In genomic region chr7:8277394-8277982, GRCh38 we compare ENCODE assay signal across 11 cellular contexts. TPM values are rescaled to one million over a fixed set of nuclear protein-coding genes. Genes with fewer than 3 reads are reported as not detected.
DNase-seq lines count a peak whose midpoint lies in the region; ATAC-seq and TF ChIP-seq lines count a peak whose summit lies in the region.
"Had no signal": no experiment of that assay in that cellular context is flagged by ENCODE, and none has a peak within 500 bp of the region (broad histone marks: within the 10 kb centered on the region; RNA-seq: fewer than 3 reads in every experiment).

No MANE protein-coding gene starts in this region.

- H3K4me3 ChIP-seq in WERI-Rb-1 (ENCODE audit: low read depth, low read length) (no peak overlapping the region), uterus (no peak overlapping the region)
- H3K4me3 ChIP-seq: coronary artery had no signal

- H3K27ac Mint-ChIP-seq in nephron progenitor cell = no peak overlapping the region

- no peaks in the 10 kb centered on the region for H3K36me3 Mint-ChIP-seq in nephron progenitor cell (ENCODE audit: low read depth)

- no peaks in the 10 kb centered on the region for H3K27me3 ChIP-seq in WERI-Rb-1 (ENCODE audit: insufficient read depth, low read depth, severe bottlenecking)
- no peaks in the 10 kb centered on the region for H3K27me3 ChIP-seq in uterus

- H3K4me1 ChIP-seq in uterus = no peaks in the 10 kb centered on the region

- no peak overlapping the region for H3K27ac ChIP-seq in WERI-Rb-1
- no peak overlapping the region for H3K27ac ChIP-seq in uterus
- H3K27ac ChIP-seq: coronary artery had no signal

- no peak for ATAC-seq in GM21423 (IDR thresholded peaks at IDR 0.05; ENCODE audit: unreplicated experiment)

- TF ChIP-seq CTCF in WERI-Rb-1 (IDR thresholded peaks at IDR 0.05; ENCODE audit: low read depth, low read length) (peak; percentile 37; the same call in 1 of the 2 replicates), nephron progenitor cell (IDR thresholded peaks at IDR 0.05) (peak; percentile 12), uterus (IDR thresholded peaks at IDR 0.05) (no peak)

- H3K4me3 Mint-ChIP-seq in nephron progenitor cell = no peak overlapping the region

- DNase-seq in DMS 273 (lab: John Stamatoyannopoulos, UW; ENCODE audit: unreplicated experiment) (peak; percentile 65), DMS 273 treated with DMSO at 0.1 percent for 48 hours (lab: John Stamatoyannopoulos, UW) (no peak), LHCN-M2 (ENCODE audit: low read depth) (peak; percentile 18), WERI-Rb-1 (no peak), nephron progenitor cell (no peak), ecto neural progenitor cell (ENCODE audit: low spot score) (no peak), uterus (no peak)
- DNase-seq: 8988T; activated CD8-positive, alpha-beta memory T cell treated with anti-CD3 and anti-CD28 coated beads, Interleukin-2, amount 50 U/mL, for 48 hours had no signal

- H3K9me3 Mint-ChIP-seq in nephron progenitor cell = no peaks in the 10 kb centered on the region

- H3K36me3 ChIP-seq in WERI-Rb-1 = no peaks in the 10 kb centered on the region
- no peaks in the 10 kb centered on the region for H3K36me3 ChIP-seq in uterus

- peaks cover 6% of the 10 kb centered on the region for H3K27me3 Mint-ChIP-seq in nephron progenitor cell (ENCODE audit: low read depth, poor library complexity)

- no peaks in the 10 kb centered on the region for H3K4me1 Mint-ChIP-seq in nephron progenitor cell

- intact Hi-C loops in uterus (cut with DNase I; ENCODE audit: low total_unique reads) = no loop called here

- no peak for TF ChIP-seq POLR2A in uterus (IDR thresholded peaks at IDR 0.05)

- H3K9me3 ChIP-seq in WERI-Rb-1 (ENCODE audit: severe bottlenecking) (no peaks in the 10 kb centered on the region), uterus (no peaks in the 10 kb centered on the region)

RNA-seq across cellular contexts. Expression of gene ICA1, which starts 15.5 kb away (rescaled TPM):
- total RNA-seq in LHCN-M2 (2014; rRNA removed) (0.13 TPM in 1 of 2 replicates, not detected in the other), uterus (10 to 100 TPM in 3 of 4 donors, 1 to 10 TPM in 1; 3.5 to 36.9 (median 28.5) TPM)
- 0.04 TPM for polyA plus RNA-seq in LHCN-M2 (2012)

Comparison
In these comparisons a context has a peak if more than half of its experiments do, and no peak if none do; other contexts are left out.
1. DNase-seq: peak in DMS 273 (single experiment) and LHCN-M2 (single experiment); none in DMS 273 treated with DMSO at 0.1 percent for 48 hours (single experiment), WERI-Rb-1 (single experiment), nephron progenitor cell (single experiment), ecto neural progenitor cell (single experiment) and uterus (0 of 2).
2. CTCF ChIP-seq: peak in WERI-Rb-1 (single experiment) and nephron progenitor cell (single experiment); none in uterus (0 of 4).